Comparison of ENCODE assay signal across 8 cellular contexts in genomic region chr2:75465317-75465998, GRCh38.
A peak's percentile ranks its signal among the peaks of the same experiment; 100 is the strongest.
DNase-seq lines count a peak whose midpoint lies in the region; TF ChIP-seq lines count a peak whose summit lies in the region.

No MANE protein-coding gene starts in this region.

- H3K79me1 ChIP-seq in trophoblast cell (ENCODE audit: low read length) = no peaks in the 10 kb centered on the region

- H4K12ac ChIP-seq in trophoblast cell (ENCODE audit: low read depth, low read length) = no peak overlapping the region

- peaks cover 10% of the 10 kb centered on the region for H3K27me3 ChIP-seq in BJ (ENCODE audit: control insufficient read depth, insufficient read depth, low read length)
- no peaks in the 10 kb centered on the region for H3K27me3 ChIP-seq in trophoblast cell (ENCODE audit: insufficient read depth, low read length)

- no peaks in the 10 kb centered on the region for H3K79me2 ChIP-seq in trophoblast cell (ENCODE audit: control insufficient read depth, insufficient read depth, low read length, poor library complexity)

- no peak overlapping the region for H3K4ac ChIP-seq in trophoblast cell (ENCODE audit: low read depth, low read length)

- no peak overlapping the region for H3K9ac ChIP-seq in trophoblast cell (ENCODE audit: low read length)

- H3K4me1 ChIP-seq in trophoblast cell (ENCODE audit: control insufficient read depth in 1 of 2, insufficient read depth in 2 of 2, low read length in 2 of 2) = no peaks in the 10 kb centered on the region

- H3K18ac ChIP-seq in trophoblast cell (ENCODE audit: low read length) = no peak overlapping the region

- CTCF ChIA-PET in BJ (lab: Yijun Ruan, JAX) = interaction anchor here (0.6 to 11.7 kb wide), 37 partner anchors 13 to 523 kb away, joined by 3 to 215 read pairs (median 5); partner anchors contain the start of gene EVA1A

- no peak overlapping the region for H2AFZ ChIP-seq in trophoblast cell (ENCODE audit: insufficient read depth, low read length, poor library complexity)

- no peak overlapping the region for H3K23ac ChIP-seq in trophoblast cell (ENCODE audit: low read length)

- H2BK5ac ChIP-seq in trophoblast cell (ENCODE audit: low read depth, low read length, poor library complexity) = no peak overlapping the region

- no peak overlapping the region for H4K8ac ChIP-seq in trophoblast cell (ENCODE audit: low read depth, low read length)

- no CpG with 5 or more reads among the region's 1 CpG for WGBS in trophoblast cell (ENCODE audit: extremely low coverage, insufficient coverage, insufficient read length)

- no peak overlapping the region for H3K4me2 ChIP-seq in trophoblast cell (ENCODE audit: low read length)

- H4K91ac ChIP-seq in trophoblast cell (ENCODE audit: low read depth, low read length) = no peak overlapping the region

- no peak overlapping the region for H2AK5ac ChIP-seq in trophoblast cell (ENCODE audit: low read length)

- peak; percentile 73 for TF ChIP-seq CTCF in BJ (IDR thresholded peaks at IDR 0.05; ENCODE audit: insufficient read depth, low read depth, low read length)

- no peak overlapping the region for H3K14ac ChIP-seq in trophoblast cell (ENCODE audit: low read length)

- POLR2A ChIA-PET in BJ (lab: Charles Lee) = interaction anchor here (0.6 kb wide), 1 partner anchor 141 kb away, joined by 3 read pairs; no protein-coding TSS in a partner anchor

- H3K27ac ChIP-seq in trophoblast cell (ENCODE audit: low read depth, low read length) = no peak overlapping the region

- no peaks in the 10 kb centered on the region for H3K9me3 ChIP-seq in trophoblast cell (ENCODE audit: insufficient read depth, low read depth, low read length)

- DNase-seq in BJ (ENCODE audit: low read depth) (no peak), HK-2 (ENCODE audit: unreplicated experiment) (peak; percentile 20), amniotic epithelial cell (ENCODE audit: low read depth) (peak; percentile 2), kidney tubule cell (ENCODE audit: low spot score) (peak; percentile 38), trophoblast cell (no peak), Ammon's horn (ENCODE audit: low spot score) (no peak), LoVo (ENCODE audit: low spot score) (no peak)
- no peak for DNase-seq in central memory CD4-positive, alpha-beta T cell

- H2BK120ac ChIP-seq in trophoblast cell (ENCODE audit: insufficient read depth, low read length, poor library complexity) = no peak overlapping the region

- no peak overlapping the region for H3K4me3 ChIP-seq in BJ (ENCODE audit: low read depth, low read length)
- no peak overlapping the region for H3K4me3 ChIP-seq in trophoblast cell (ENCODE audit: low read depth, low read length)

- H3K36me3 ChIP-seq in BJ (ENCODE audit: control insufficient read depth, insufficient read depth, low read length) (no peaks in the 10 kb centered on the region), trophoblast cell (ENCODE audit: control insufficient read depth in 1 of 2, insufficient read depth in 2 of 2, low read length in 2 of 2) (no peaks in the 10 kb centered on the region)

- no peak overlapping the region for H2BK12ac ChIP-seq in trophoblast cell (ENCODE audit: low read length)

Comparison
In these comparisons a context has a peak if more than half of its experiments do, and no peak if none do; other contexts are left out.
1. DNase-seq: peak in HK-2 (single experiment), amniotic epithelial cell (single experiment) and kidney tubule cell (single experiment); none in BJ (single experiment), central memory CD4-positive, alpha-beta T cell (single experiment), trophoblast cell (0 of 2), Ammon's horn (single experiment) and LoVo (single experiment).